ENCODE assay signal across 1 cellular context in the genomic region with DNA sequence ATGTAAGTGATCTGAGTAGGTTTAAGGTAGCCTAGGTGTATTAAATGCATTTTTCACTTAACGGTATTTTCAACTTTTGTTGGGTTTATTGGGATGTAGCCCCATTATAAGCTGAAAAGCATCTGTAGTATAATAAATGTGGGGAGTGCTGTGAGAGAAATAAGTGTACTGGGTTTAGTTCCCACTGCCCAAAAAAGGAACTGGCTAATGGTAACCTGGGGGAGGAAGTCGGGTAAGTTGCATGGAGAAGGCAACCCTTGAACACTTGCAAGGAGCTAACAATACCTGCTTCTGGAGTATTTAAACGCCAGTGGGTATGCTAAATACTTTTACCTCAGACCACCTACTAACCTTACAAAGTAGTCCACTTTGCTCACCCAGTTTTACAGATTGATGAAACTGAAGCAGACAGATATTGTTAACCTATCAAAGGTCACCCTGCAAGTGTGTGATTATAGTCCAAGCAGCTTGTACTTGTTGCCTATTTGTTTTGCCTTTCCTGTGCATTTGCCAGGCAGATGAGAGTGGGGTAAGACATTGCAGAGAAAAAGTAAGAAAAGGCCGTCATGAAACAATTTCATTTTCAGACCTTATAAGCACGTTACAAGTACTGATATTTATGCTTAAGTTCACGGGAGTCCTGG.
TF ChIP-seq lines count a peak whose summit lies in the region.

No MANE protein-coding gene starts in this region.

TF ChIP-seq in GM12878, 131 proteins besides CTCF, POLR2A, EP300 and RAD21 (continued from another document):
- TF ChIP-seq JUNB (IDR thresholded peaks at IDR 0.05): no peak
- no peak for TF ChIP-seq NR2C2 (IDR thresholded peaks at IDR 0.05; ENCODE audit: borderline replicate concordance, control insufficient read depth, insufficient read length, low read depth)
- TF ChIP-seq MEF2A (IDR thresholded peaks at IDR 0.05; ENCODE audit: insufficient read depth, low read depth, low read length): no peak
- TF ChIP-seq WRNIP1 (IDR thresholded peaks at IDR 0.05; ENCODE audit: borderline replicate concordance, low read depth, low read length): no peak
- TF ChIP-seq SMAD5 (IDR thresholded peaks at IDR 0.05; ENCODE audit: low read depth): 0 out of 2 replicates have a peak, but pooled peaks have one; percentile 18
- TF ChIP-seq, protein P1, sequence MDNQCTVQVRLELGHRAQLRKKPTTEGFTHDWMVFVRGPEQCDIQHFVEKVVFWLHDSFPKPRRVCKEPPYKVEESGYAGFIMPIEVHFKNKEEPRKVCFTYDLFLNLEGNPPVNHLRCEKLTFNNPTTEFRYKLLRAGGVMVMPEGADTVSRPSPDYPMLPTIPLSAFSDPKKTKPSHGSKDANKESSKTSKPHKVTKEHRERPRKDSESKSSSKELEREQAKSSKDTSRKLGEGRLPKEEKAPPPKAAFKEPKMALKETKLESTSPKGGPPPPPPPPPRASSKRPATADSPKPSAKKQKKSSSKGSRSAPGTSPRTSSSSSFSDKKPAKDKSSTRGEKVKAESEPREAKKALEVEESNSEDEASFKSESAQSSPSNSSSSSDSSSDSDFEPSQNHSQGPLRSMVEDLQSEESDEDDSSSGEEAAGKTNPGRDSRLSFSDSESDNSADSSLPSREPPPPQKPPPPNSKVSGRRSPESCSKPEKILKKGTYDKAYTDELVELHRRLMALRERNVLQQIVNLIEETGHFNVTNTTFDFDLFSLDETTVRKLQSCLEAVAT (IDR thresholded peaks at IDR 0.05): no peak
- no peak for TF ChIP-seq NFXL1 (IDR thresholded peaks at IDR 0.05; ENCODE audit: borderline replicate concordance)
- no peak for TF ChIP-seq SIX5 (IDR thresholded peaks at IDR 0.05; ENCODE audit: low read depth, low read length, severe bottlenecking)
